Comparison of ENCODE assay signal across 12 cellular contexts in genomic region chr10:124700293-124701037, GRCh38. TPM values are rescaled to one million over a fixed set of nuclear protein-coding genes. Genes with fewer than 3 reads are reported as not detected.
DNase-seq lines count a peak whose midpoint lies in the region; ATAC-seq and TF ChIP-seq lines count a peak whose summit lies in the region.
"Had no signal": no experiment of that assay in that cellular context is flagged by ENCODE, and none has a peak within 500 bp of the region (broad histone marks: within the 10 kb centered on the region; RNA-seq: fewer than 3 reads in every experiment).

No MANE protein-coding gene starts in this region.

- H3K27me3 Mint-ChIP-seq in T-helper 2 cell treated with Interferon-gamma antibody and Interleukin-4, amounts not matched to agents 5 μg/mL and 100 μg/mL, for 36 hours (ENCODE audit: low read depth) = no peaks in the 10 kb centered on the region
- H3K27me3 Mint-ChIP-seq in activated CD4-positive, alpha-beta memory T cell treated with anti-CD3 and anti-CD28 coated beads, Interleukin-2, amount 10 ng/mL, durations not matched to agents 7 days and 5 days = no peaks in the 10 kb centered on the region

- H3K27ac ChIP-seq in layer of hippocampus (ENCODE audit: low read depth, low read length) (peak overlapping the region; percentile 95), suprapubic skin (peak overlapping the region; percentile 76)
- H3K27ac ChIP-seq: A549, epithelial cell of prostate had no signal

- H3K27me3 ChIP-seq in layer of hippocampus (ENCODE audit: control insufficient read depth, insufficient read depth, low read length) (no peaks in the 10 kb centered on the region), suprapubic skin (no peaks in the 10 kb centered on the region)

- H3K36me3 Mint-ChIP-seq in T-helper 2 cell treated with Interferon-gamma antibody and Interleukin-4, amounts not matched to agents 5 μg/mL and 100 μg/mL, for 36 hours (ENCODE audit: low read depth) = peaks cover 49% of the 10 kb centered on the region
- peaks cover 69% of the 10 kb centered on the region for H3K36me3 Mint-ChIP-seq in activated CD4-positive, alpha-beta memory T cell treated with anti-CD3 and anti-CD28 coated beads, Interleukin-2, amount 10 ng/mL, durations not matched to agents 7 days and 5 days (ENCODE audit: low read depth)

- 87% methylated on average over 26 of the region's 26 CpGs for WGBS in suprapubic skin

- no peak for DNase-seq in T-helper 2 cell treated with Interferon-gamma antibody and Interleukin-4, amounts not matched to agents 5 μg/mL and 100 μg/mL, for 36 hours (ENCODE audit: low spot score)
- DNase-seq in T-helper 2 cell (no peak), suprapubic skin (ENCODE audit: low spot score in 2 of 2) (no peak), UCSD-AML1 (lab: John Stamatoyannopoulos, UW; ENCODE audit: unreplicated experiment) (no peak)
- no peak for DNase-seq in activated CD4-positive, alpha-beta memory T cell treated with anti-CD3 and anti-CD28 coated beads, Interleukin-2, amount 10 ng/mL, durations not matched to agents 7 days and 5 days
- no peak for DNase-seq in activated CD8-positive, alpha-beta memory T cell treated with anti-CD3 and anti-CD28 coated beads for 24 hours
- DNase-seq: NCI-H748 treated with DMSO at 0.1 percent for 48 hours had no signal

- peaks cover 74% of the 10 kb centered on the region for H3K4me1 Mint-ChIP-seq in T-helper 2 cell treated with Interferon-gamma antibody and Interleukin-4, amounts not matched to agents 5 μg/mL and 100 μg/mL, for 36 hours (ENCODE audit: low read depth)
- peaks cover 100% of the 10 kb centered on the region for H3K4me1 Mint-ChIP-seq in activated CD4-positive, alpha-beta memory T cell treated with anti-CD3 and anti-CD28 coated beads, Interleukin-2, amount 10 ng/mL, durations not matched to agents 7 days and 5 days

- no peak for TF ChIP-seq EP300 in suprapubic skin (IDR thresholded peaks at IDR 0.05)

- no peak for TF ChIP-seq CTCF in suprapubic skin (IDR thresholded peaks at IDR 0.05)

- no peak overlapping the region for H3K4me3 ChIP-seq in suprapubic skin
- H3K4me3 ChIP-seq: A549, mucosa of descending colon had no signal

- no peak for ATAC-seq in GM18867 (IDR thresholded peaks at IDR 0.05; ENCODE audit: unreplicated experiment)
- ATAC-seq: A549 had no signal

- H3K27ac Mint-ChIP-seq in T-helper 2 cell treated with Interferon-gamma antibody and Interleukin-4, amounts not matched to agents 5 μg/mL and 100 μg/mL, for 36 hours = peak overlapping the region; percentile 84
- peak overlapping the region; percentile 96 for H3K27ac Mint-ChIP-seq in activated CD4-positive, alpha-beta memory T cell treated with anti-CD3 and anti-CD28 coated beads, Interleukin-2, amount 10 ng/mL, durations not matched to agents 7 days and 5 days

- H3K4me1 ChIP-seq in suprapubic skin = peaks cover 88% of the 10 kb centered on the region
- H3K4me1 ChIP-seq: A549 had no signal

- CTCF ChIA-PET in activated CD4-positive, alpha-beta memory T cell treated with anti-CD3 and anti-CD28 coated beads, Interleukin-2, amount 10 ng/mL, durations not matched to agents 7 days and 5 days (lab: Charles Lee) = interaction anchor here (1.3 to 11.4 kb wide), 5 partner anchors 11 to 52 kb away, joined by 3 to 162 read pairs (median 11); no protein-coding TSS in a partner anchor

- TF ChIP-seq POLR2A in suprapubic skin (IDR thresholded peaks at IDR 0.05) = no peak

- no peak overlapping the region for H3K4me3 Mint-ChIP-seq in T-helper 2 cell treated with Interferon-gamma antibody and Interleukin-4, amounts not matched to agents 5 μg/mL and 100 μg/mL, for 36 hours
- no peak overlapping the region for H3K4me3 Mint-ChIP-seq in activated CD4-positive, alpha-beta memory T cell treated with anti-CD3 and anti-CD28 coated beads, Interleukin-2, amount 10 ng/mL, durations not matched to agents 7 days and 5 days

- H3K36me3 ChIP-seq in suprapubic skin = peaks cover 24% of the 10 kb centered on the region

- H3K9me3 ChIP-seq in suprapubic skin = no peaks in the 10 kb centered on the region
- H3K9me3 ChIP-seq: A549, mucosa of descending colon had no signal

- no peaks in the 10 kb centered on the region for H3K9me3 Mint-ChIP-seq in T-helper 2 cell treated with Interferon-gamma antibody and Interleukin-4, amounts not matched to agents 5 μg/mL and 100 μg/mL, for 36 hours
- H3K9me3 Mint-ChIP-seq in activated CD4-positive, alpha-beta memory T cell treated with anti-CD3 and anti-CD28 coated beads, Interleukin-2, amount 10 ng/mL, durations not matched to agents 7 days and 5 days = no peaks in the 10 kb centered on the region

- POLR2A ChIA-PET in activated CD4-positive, alpha-beta memory T cell treated with anti-CD3 and anti-CD28 coated beads, Interleukin-2, amount 10 ng/mL, durations not matched to agents 7 days and 5 days (lab: Charles Lee) = interaction anchor here (0.9 to 15.0 kb wide), 6 partner anchors 11 to 82 kb away, joined by 3 to 460 read pairs (median 8); no protein-coding TSS in a partner anchor

RNA-seq across cellular contexts. Expression of gene FAM53B, which starts 43.7 kb away (rescaled TPM):
- total RNA-seq in activated CD4-positive, alpha-beta memory T cell treated with anti-CD3 and anti-CD28 coated beads, Interleukin-2, amount 10 ng/mL, durations not matched to agents 7 days and 5 days = 10 to 100 TPM; 44.9 to 46.6 TPM
- total RNA-seq in suprapubic skin = 10 to 100 TPM; 63.5 to 75.5 (median 67.3) TPM
